ENCODE assay signal across 9 cellular contexts in genomic region chr21:37208056-37208705, GRCh38. TPM values are rescaled to one million over a fixed set of nuclear protein-coding genes. Genes with fewer than 3 reads are reported as not detected.
DNase-seq lines count a peak whose midpoint lies in the region; ATAC-seq, FAIRE-seq and TF ChIP-seq lines count a peak whose summit lies in the region.
"Had no signal": no experiment of that assay in that cellular context is flagged by ENCODE, and none has a peak within 500 bp of the region (broad histone marks: within the 10 kb centered on the region; RNA-seq: fewer than 3 reads in every experiment).

No MANE protein-coding gene starts in this region.

- no peak for TF ChIP-seq CTCF in IMR-90 (conservative IDR thresholded peaks at IDR 0.05; ENCODE audit: low read depth, low read length)

- H3K27me3 Mint-ChIP-seq in activated naive CD8-positive, alpha-beta T cell = peaks cover 3% of the 10 kb centered on the region
- no peaks in the 10 kb centered on the region for H3K27me3 Mint-ChIP-seq in stimulated activated naive CD8-positive, alpha-beta T cell treated with anti-CD3 and anti-CD28 coated beads, Interleukin-15, amount 100 ng/mL, for 72 hours

- peaks cover 14% of the 10 kb centered on the region for H3K4me1 Mint-ChIP-seq in activated naive CD8-positive, alpha-beta T cell (ENCODE audit: low read depth)
- peaks cover 35% of the 10 kb centered on the region for H3K4me1 Mint-ChIP-seq in stimulated activated naive CD8-positive, alpha-beta T cell treated with anti-CD3 and anti-CD28 coated beads, Interleukin-15, amount 100 ng/mL, for 72 hours

- 82% methylated on average over 6 of the region's 14 CpGs; no CpG with 5 or more reads in 1 of the 2 experiments for WGBS in IMR-90 (ENCODE audit: extremely low coverage in 2 of 2, insufficient read length in 1 of 2), 2 experiments

- H2BK20ac ChIP-seq in IMR-90 (ENCODE audit: low read depth, low read length) = no peak overlapping the region

- no peaks in the 10 kb centered on the region for H3K9me3 Mint-ChIP-seq in activated naive CD8-positive, alpha-beta T cell (ENCODE audit: low read depth)
- H3K9me3 Mint-ChIP-seq in stimulated activated naive CD8-positive, alpha-beta T cell treated with anti-CD3 and anti-CD28 coated beads, Interleukin-15, amount 100 ng/mL, for 72 hours = no peaks in the 10 kb centered on the region

- H2AFZ ChIP-seq in IMR-90 (replicated peaks; ENCODE audit: low read length, poor library complexity) = no peak overlapping the region

- no peak overlapping the region for H4K8ac ChIP-seq in IMR-90 (ENCODE audit: low read depth in 2 of 2, low read length in 2 of 2)

- TF ChIP-seq POLR2A in GM12891 (IDR thresholded peaks at IDR 0.05; ENCODE audit: low read depth, low read length) = no peak; the same call in 1 of the 2 replicates
- no peak for TF ChIP-seq POLR2A in IMR-90 (IDR thresholded peaks at IDR 0.05; ENCODE audit: low read depth, low read length)

- no peaks in the 10 kb centered on the region for H3K79me1 ChIP-seq in IMR-90 (ENCODE audit: low read depth in 1 of 2, low read length in 2 of 2)

- H3K18ac ChIP-seq in IMR-90 (ENCODE audit: low read depth, low read length) = no peak overlapping the region

- POLR2A ChIA-PET in IMR-90 (lab: Charles Lee; ENCODE audit: unreplicated experiment) = no interaction called here

- BruUV-seq in IMR-90 (replicated peaks; lab: Mats Ljungman, UMichigan) = no TSS peak

- H3K27me3 ChIP-seq in IMR-90 (ENCODE audit: control insufficient read depth, insufficient read depth, low read length) = no peaks in the 10 kb centered on the region
- H3K27me3 ChIP-seq: SJSA1 had no signal

- H3K4me3 Mint-ChIP-seq in activated naive CD8-positive, alpha-beta T cell = peak overlapping the region; percentile 69
- H3K4me3 Mint-ChIP-seq in stimulated activated naive CD8-positive, alpha-beta T cell treated with anti-CD3 and anti-CD28 coated beads, Interleukin-15, amount 100 ng/mL, for 72 hours = peak overlapping the region; percentile 73 to 81

- no peaks in the 10 kb centered on the region for H3K9me3 ChIP-seq in IMR-90 (ENCODE audit: control insufficient read depth, insufficient read depth, low read length)
- H3K9me3 ChIP-seq: SJSA1 had no signal

- intact Hi-C loops in IMR-90 (cut with micrococcal nuclease) = no loop called here
- intact Hi-C loops in left colon (cut with DNase I, micrococcal nuclease) = no loop called here

- peak; percentile 82 for FAIRE-seq in GM12891 (lab: Jason Lieb, UNC)

- H3K27ac Mint-ChIP-seq in activated naive CD8-positive, alpha-beta T cell = peak overlapping the region; percentile 66
- peak overlapping the region; percentile 22 to 91 for H3K27ac Mint-ChIP-seq in stimulated activated naive CD8-positive, alpha-beta T cell treated with anti-CD3 and anti-CD28 coated beads, Interleukin-15, amount 100 ng/mL, for 72 hours

- CTCF ChIA-PET in IMR-90 (lab: Yijun Ruan, JAX) = no interaction called here

- H2AK9ac ChIP-seq in IMR-90 (replicated peaks; ENCODE audit: low read depth, low read length, poor library complexity) = no peak overlapping the region

- H3K23ac ChIP-seq in IMR-90 (ENCODE audit: low read depth, low read length) = no peak overlapping the region

- no peak overlapping the region for H3K56ac ChIP-seq in IMR-90 (ENCODE audit: extremely low read depth, insufficient read depth, low read length)

- no peak overlapping the region for H4K5ac ChIP-seq in IMR-90 (ENCODE audit: low read depth, low read length)

- H2BK5ac ChIP-seq in IMR-90 (ENCODE audit: low read depth, low read length, poor library complexity, severe bottlenecking) = no peak overlapping the region

- H2BK15ac ChIP-seq in IMR-90 (ENCODE audit: low read depth, low read length) = no peak overlapping the region

- dilution Hi-C loops in IMR-90 (cut with HindIII; ENCODE audit: low sequenced_read_pairs, unreplicated experiment) = no loop called here

- H3K4me3 ChIP-seq in IMR-90 (ENCODE audit: insufficient read depth, low read depth, low read length) = no peak overlapping the region
- H3K4me3 ChIP-seq: SJSA1 had no signal

- H4K20me1 ChIP-seq in IMR-90 (ENCODE audit: insufficient read depth, low read length) = no peaks in the 10 kb centered on the region; the same call in none of the 2 replicates

- no peak overlapping the region for H3K27ac ChIP-seq in IMR-90 (ENCODE audit: insufficient read depth, low read length)
- H3K27ac ChIP-seq: SJSA1 had no signal

- no peaks in the 10 kb centered on the region for H3K36me3 ChIP-seq in IMR-90 (ENCODE audit: control insufficient read depth, insufficient read depth, low read length)

- no peak overlapping the region for H4K91ac ChIP-seq in IMR-90 (ENCODE audit: insufficient read depth, low read depth, low read length)

- no peak overlapping the region for H2BK120ac ChIP-seq in IMR-90 (ENCODE audit: low read depth, low read length)

- H3K36me3 Mint-ChIP-seq in activated naive CD8-positive, alpha-beta T cell = peaks cover 4% of the 10 kb centered on the region

- in situ Hi-C loops in IMR-90 (cut with MboI; ENCODE audit: low sequenced_read_pairs) = no loop called here

- H3K4me2 ChIP-seq in IMR-90 (ENCODE audit: low read depth, low read length) = no peak overlapping the region

- H3K9me1 ChIP-seq in IMR-90 (ENCODE audit: insufficient read depth, low read length) = no peaks in the 10 kb centered on the region; the same call in 1 of the 2 replicates

- no peak overlapping the region for H3K4ac ChIP-seq in IMR-90 (ENCODE audit: low read depth, low read length)

- H3K9ac ChIP-seq in IMR-90 (ENCODE audit: low read depth, low read length) = no peak overlapping the region

- H3K14ac ChIP-seq in IMR-90 (replicated peaks; ENCODE audit: low read depth, low read length) = no peak overlapping the region

- ATAC-seq in GM21381 (IDR thresholded peaks at IDR 0.05; ENCODE audit: unreplicated experiment) (peak; percentile 56), IMR-90 (ENCODE audit: low read depth) (peak; percentile 7; the same call in 1 of the 2 replicates), left colon (peak; percentile 57)
- peak; percentile 83 for ATAC-seq in stimulated activated naive CD8-positive, alpha-beta T cell treated with anti-CD3 and anti-CD28 coated beads, Interleukin-15, amount 100 ng/mL, for 72 hours

- no peak for DNase-seq in GM12891 (ENCODE audit: insufficient read length, low spot score)
- no peak for DNase-seq in IMR-90
- DNase-seq in left colon = peak; percentile 45 to 62
- DNase-seq in stimulated activated naive CD8-positive, alpha-beta T cell treated with anti-CD3 and anti-CD28 coated beads, Interleukin-15, amount 100 ng/mL, for 72 hours = peak in 1 of 2 donors; percentile 40
- DNase-seq in HPDE6-E6E7 (ENCODE audit: extremely low spot score) = no peak
- no peak for DNase-seq in SW 1271 (lab: John Stamatoyannopoulos, UW)

- TF ChIP-seq RAD21 in IMR-90 (IDR thresholded peaks at IDR 0.05; ENCODE audit: low read length) = no peak

- H2AK5ac ChIP-seq in IMR-90 (ENCODE audit: low read depth, low read length) = no peak overlapping the region

- H3K4me1 ChIP-seq in IMR-90 (ENCODE audit: control insufficient read depth, insufficient read depth, low read length) = peaks cover 5% of the 10 kb centered on the region

TF ChIP-seq in GM12891, 5 proteins besides CTCF, POLR2A, EP300 and RAD21:
- TF ChIP-seq POU2F2 (IDR thresholded peaks at IDR 0.05; ENCODE audit: low read depth, low read length) (no peak), SPI1 (IDR thresholded peaks at IDR 0.05; ENCODE audit: low read depth, low read length) (peak; percentile 90), POLR2AphosphoS5 (IDR thresholded peaks at IDR 0.05; ENCODE audit: low read depth, low read length) (peak; percentile 29; the same call in 1 of the 2 replicates), PAX5 (IDR thresholded peaks at IDR 0.05; ENCODE audit: insufficient read depth, low read length, severe bottlenecking) (no peak), TAF1 (IDR thresholded peaks at IDR 0.05; ENCODE audit: low read depth, low read length) (peak; percentile 62; the same call in 1 of the 2 replicates)

TF ChIP-seq in IMR-90, 13 proteins besides CTCF, POLR2A, EP300 and RAD21 (continues in another document):
- TF ChIP-seq NFE2L2 (IDR thresholded peaks at IDR 0.05; ENCODE audit: low read depth, low read length) = no peak
- no peak for TF ChIP-seq RFX5 (IDR thresholded peaks at IDR 0.05; ENCODE audit: low read depth, low read length)
- TF ChIP-seq BHLHE40 (IDR thresholded peaks at IDR 0.05; ENCODE audit: low read depth, low read length) = no peak
- no peak for TF ChIP-seq ELK1 (IDR thresholded peaks at IDR 0.05; ENCODE audit: borderline replicate concordance, low read depth, low read length)
- TF ChIP-seq FOS (IDR thresholded peaks at IDR 0.05; ENCODE audit: low read depth, low read length) = no peak
- no peak for TF ChIP-seq SMC3 (IDR thresholded peaks at IDR 0.05; ENCODE audit: low read depth, low read length)
- no peak for TF ChIP-seq MAFK (IDR thresholded peaks at IDR 0.05; ENCODE audit: low read depth, low read length)
- no peak for TF ChIP-seq CHD1 (IDR thresholded peaks at IDR 0.05; ENCODE audit: low read depth, low read length)
- no peak for TF ChIP-seq RCOR1 (IDR thresholded peaks at IDR 0.05; ENCODE audit: insufficient replicate concordance, low read length)
- no peak for TF ChIP-seq CEBPB (IDR thresholded peaks at IDR 0.05; ENCODE audit: low read depth, low read length)
- TF ChIP-seq MAZ (IDR thresholded peaks at IDR 0.05; ENCODE audit: borderline replicate concordance, low read depth, low read length) = no peak
- TF ChIP-seq USF2 (IDR thresholded peaks at IDR 0.05; ENCODE audit: low read depth, low read length) = no peak

RNA-seq across cellular contexts. Expression of gene VPS26C, which starts 59.0 kb away (rescaled TPM):
- 29.8 TPM for polyA plus RNA-seq in GM12891 (2012; ENCODE audit: low read depth, missing spikeins)
- total RNA-seq in IMR-90 (2012; rRNA removed) = 30.0 and 36.6 TPM in 2 replicates
- 27.0 and 30.0 TPM in 2 replicates for polyA plus RNA-seq in IMR-90 (2012; rRNA removed)
- 16.3 and 24.0 TPM in 2 replicates for polyA plus RNA-seq in IMR-90 (2012; cell fraction: cytosol; rRNA removed)
- 22.7 and 40.3 TPM in 2 replicates for polyA plus RNA-seq in IMR-90 (2012; cell fraction: nucleus; rRNA removed; ENCODE audit: low replicate concordance)
- total RNA-seq in left colon = 10 to 100 TPM; 67.8 to 69.6 TPM

Comparison
In these comparisons a context has a peak if more than half of its experiments do, and no peak if none do; other contexts are left out.
1. DNase-seq: peak in left colon (2 of 2); none in GM12891 (single experiment), IMR-90 (single experiment), HPDE6-E6E7 (single experiment) and SW 1271 (0 of 2).
2. ATAC-seq: peak in every context shown above with its lines; median percentile 83 in stimulated activated naive CD8-positive, alpha-beta T cell treated with anti-CD3 and anti-CD28 coated beads, Interleukin-15, amount 100 ng/mL, for 72 hours; 57 in left colon; 56 in GM21381; 7 in IMR-90.